In genomic region chr18:6355789-6356589, GRCh38 we compare ENCODE assay signal across 14 cellular contexts. TPM values are rescaled to one million over a fixed set of nuclear protein-coding genes. Genes with fewer than 3 reads are reported as not detected.
DNase-seq lines count a peak whose midpoint lies in the region; ATAC-seq and TF ChIP-seq lines count a peak whose summit lies in the region.
"Had no signal": no experiment of that assay in that cellular context is flagged by ENCODE, and none has a peak within 500 bp of the region (broad histone marks: within the 10 kb centered on the region; RNA-seq: fewer than 3 reads in every experiment).

No MANE protein-coding gene starts in this region.

- DNase-seq in Caki2 (ENCODE audit: low read depth): peak; percentile 74
- DNase-seq in HS-5 (ENCODE audit: low read depth): peak; percentile 31
- peak; percentile 58 to 75 for DNase-seq in foreskin keratinocyte
- no peak for DNase-seq in NCI-H524 (lab: John Stamatoyannopoulos, UW)
- DNase-seq in NCI-H1105 treated with DMSO at 0.1 percent for 48 hours (lab: John Stamatoyannopoulos, UW): no peak
- no peak for DNase-seq in globus pallidus (ENCODE audit: low spot score)
- DNase-seq: activated B cell treated with CpG ODN at 0.5 μM for 24 hours; activated naive CD8-positive, alpha-beta T cell treated with anti-CD3 and anti-CD28 coated beads, Interleukin-2, amount 50 U/mL, for 24 hours; BE2C; esophagus squamous epithelium; midbrain; upper lobe of right lung had no signal

- no peaks in the 10 kb centered on the region for H3K4me1 ChIP-seq in foreskin keratinocyte
- H3K4me1 ChIP-seq: BE2C, upper lobe of right lung had no signal

- in situ Hi-C loops in Caki2 (cut with HindIII; ENCODE audit: low pct_unique_long_range_greater_than_20kb, low sequenced_read_pairs): no loop called here

- ATAC-seq in GM21423 (IDR thresholded peaks at IDR 0.05; ENCODE audit: unreplicated experiment) (peak; percentile 46), foreskin keratinocyte (peak; percentile 98), HG02852 (IDR thresholded peaks at IDR 0.05; ENCODE audit: unreplicated experiment) (no peak)
- ATAC-seq: activated naive CD8-positive, alpha-beta T cell treated with anti-CD3 and anti-CD28 coated beads, Interleukin-2, amount 50 U/mL, for 24 hours; upper lobe of right lung had no signal

- TF ChIP-seq CTCF in foreskin keratinocyte (conservative IDR thresholded peaks at IDR 0.05): no peak

- no peaks in the 10 kb centered on the region for H3K27me3 ChIP-seq in foreskin keratinocyte
- H3K27me3 ChIP-seq: BE2C, esophagus squamous epithelium, upper lobe of right lung had no signal

- H3K27ac ChIP-seq in foreskin keratinocyte: peak overlapping the region; percentile 52
- H3K27ac ChIP-seq: esophagus squamous epithelium, upper lobe of right lung had no signal

RNA-seq across cellular contexts. Expression of gene L3MBTL4, which starts 58.7 kb away (rescaled TPM):
- 0.12 TPM in 1 of 2 replicates, not detected in the other for total RNA-seq in Caki2 (2014; rRNA removed; shearing (Covaris generic); ENCODE audit: low replicate concordance)
- 0.68 and 1.0 TPM in 2 replicates for total RNA-seq in foreskin keratinocyte
- 0.20 and 0.26 TPM in 2 replicates for polyA plus RNA-seq in foreskin keratinocyte

Comparison
In these comparisons a context has a peak if more than half of its experiments do, and no peak if none do; other contexts are left out.
1. DNase-seq: peak in Caki2 (single experiment), HS-5 (single experiment) and foreskin keratinocyte (2 of 2); none in NCI-H524 (0 of 2), NCI-H1105 treated with DMSO at 0.1 percent for 48 hours (single experiment) and globus pallidus (single experiment).